Comparison of ENCODE assay signal across 16 cellular contexts in genomic region chr16:86059253-86060171, GRCh38.
A peak's percentile ranks its signal among the peaks of the same experiment; 100 is the strongest.
DNase-seq lines count a peak whose midpoint lies in the region; ATAC-seq and TF ChIP-seq lines count a peak whose summit lies in the region.
"Had no signal": no experiment of that assay in that cellular context is flagged by ENCODE, and none has a peak within 500 bp of the region (broad histone marks: within the 10 kb centered on the region; RNA-seq: fewer than 3 reads in every experiment).

No MANE protein-coding gene starts in this region.

- H3K27ac ChIP-seq in HEK293 (ENCODE audit: extremely low read depth, low read depth, low read length) = no peak overlapping the region
- H3K27ac ChIP-seq in esophagus (ENCODE audit: low read depth in 2 of 2, low read length in 1 of 2) = peak overlapping the region; percentile 6 to 55
- H3K27ac ChIP-seq in rectal smooth muscle tissue (ENCODE audit: low read depth, low read length) = peak overlapping the region; percentile 41
- H3K27ac ChIP-seq in mammary epithelial cell (ENCODE audit: insufficient read depth, low read depth, low read length) = no peak overlapping the region

- H4K20me1 ChIP-seq in mammary epithelial cell (ENCODE audit: insufficient read depth, low read length) = no peaks in the 10 kb centered on the region

- WGBS in esophagus, 2 donors = 45 to 57% methylated on average over 15 of the region's 15 CpGs
- 61% methylated on average over 6 of the region's 15 CpGs for WGBS in mammary epithelial cell (ENCODE audit: low coverage, missing lambda C conversion rate)

- no peak overlapping the region for H3K9ac ChIP-seq in rectal smooth muscle tissue (ENCODE audit: low read length)
- no peak overlapping the region for H3K9ac ChIP-seq in mammary epithelial cell (ENCODE audit: insufficient read depth, low read length)

- BruUV-seq in mammary epithelial cell (replicated peaks; lab: Mats Ljungman, UMichigan) = no TSS peak

- peak; percentile 74 for DNase-seq in left kidney (ENCODE audit: low read depth, low spot score)
- DNase-seq in mammary epithelial cell = no peak
- no peak for DNase-seq in AML-193 (lab: John Stamatoyannopoulos, UW)
- DNase-seq: activated CD4-positive, CD25-positive, alpha-beta regulatory T cell treated with anti-CD3 and anti-CD28 coated beads, Interleukin-2, amount 50 U/mL, for 72 hours; erythroblast; midbrain; NCI-H2081; NCI-H82; RPMI8226; stimulated activated CD4-positive, alpha-beta T cell treated with anti-CD3 and anti-CD28 coated beads, Interleukin-2, amount 100 ng/mL, for 24 hours had no signal

- TF ChIP-seq CTCF in HEK293 (tag by site-specific recombination; IDR thresholded peaks at IDR 0.05) = no peak
- TF ChIP-seq CTCF in mammary epithelial cell (conservative IDR thresholded peaks at IDR 0.05 in 1 of 2, IDR thresholded peaks at IDR 0.05 in 1 of 2; ENCODE audit: extremely low read depth in 1 of 2, insufficient read depth in 1 of 2, low read depth in 1 of 2, low read length in 2 of 2) = no peak

- in situ Hi-C loops in mammary epithelial cell (cut with MboI; ENCODE audit: low sequenced_read_pairs in 2 of 2) = no loop called here

- no peak overlapping the region for H2AFZ ChIP-seq in mammary epithelial cell (ENCODE audit: low read depth, low read length)

- no peak overlapping the region for H3K4me2 ChIP-seq in mammary epithelial cell (ENCODE audit: insufficient read depth, low read depth, low read length)

- intact Hi-C loops in mammary epithelial cell (cut with micrococcal nuclease) = no loop called here

- no peaks in the 10 kb centered on the region for H3K36me3 ChIP-seq in HEK293 (ENCODE audit: control insufficient read depth in 2 of 2, insufficient read depth in 1 of 2, low read length in 2 of 2)
- H3K36me3 ChIP-seq in esophagus (ENCODE audit: control insufficient read depth in 2 of 2, insufficient read depth in 2 of 2, low read length in 1 of 2) = no peaks in the 10 kb centered on the region
- no peaks in the 10 kb centered on the region for H3K36me3 ChIP-seq in rectal smooth muscle tissue (ENCODE audit: control insufficient read depth, insufficient read depth, low read length)
- no peaks in the 10 kb centered on the region for H3K36me3 ChIP-seq in mammary epithelial cell (ENCODE audit: insufficient read depth, low read length)

- ATAC-seq in HG03378 (IDR thresholded peaks at IDR 0.05; ENCODE audit: unreplicated experiment) (no peak), HG03280 (IDR thresholded peaks at IDR 0.05; ENCODE audit: unreplicated experiment) (no peak)

- CTCF ChIA-PET in HEK293 (lab: Yijun Ruan, JAX) = no interaction called here
- CTCF ChIA-PET in mammary epithelial cell (lab: Charles Lee; ENCODE audit: low non-redundant PET) = no interaction called here

- H3K27me3 ChIP-seq in esophagus (ENCODE audit: control insufficient read depth in 1 of 2, insufficient read depth in 2 of 2, low read length in 2 of 2) = no peaks in the 10 kb centered on the region
- no peaks in the 10 kb centered on the region for H3K27me3 ChIP-seq in rectal smooth muscle tissue (ENCODE audit: control insufficient read depth, insufficient read depth, low read length)
- H3K27me3 ChIP-seq in mammary epithelial cell (ENCODE audit: insufficient read depth, low read length) = no peaks in the 10 kb centered on the region

- H3K79me2 ChIP-seq in mammary epithelial cell (ENCODE audit: insufficient read depth, low read length) = no peaks in the 10 kb centered on the region

- POLR2A ChIA-PET in HEK293 (lab: Yijun Ruan, JAX) = no interaction called here

- no peaks in the 10 kb centered on the region for H3K9me3 ChIP-seq in HEK293 (ENCODE audit: control insufficient read depth, insufficient read depth, low read depth, low read length)
- no peaks in the 10 kb centered on the region for H3K9me3 ChIP-seq in esophagus (ENCODE audit: control insufficient read depth in 2 of 2, insufficient read depth in 1 of 2, low read depth in 1 of 2, low read length in 1 of 2)
- H3K9me3 ChIP-seq in mammary epithelial cell (replicated peaks; ENCODE audit: insufficient read depth, low read length) = no peaks in the 10 kb centered on the region

- H3K4me3 ChIP-seq in HEK293 (ENCODE audit: low read depth, low read length) (no peak overlapping the region), esophagus (ENCODE audit: low read depth in 1 of 2, low read length in 2 of 2) (no peak overlapping the region), rectal smooth muscle tissue (ENCODE audit: low read length) (no peak overlapping the region), mammary epithelial cell (replicated peaks in 1 of 3; ENCODE audit: insufficient read depth in 1 of 3, low read depth in 2 of 3, low read length in 3 of 3) (no peak overlapping the region)
- H3K4me3 ChIP-seq: coronary artery had no signal

- H3K4me1 ChIP-seq in HEK293 (ENCODE audit: control insufficient read depth, insufficient read depth, low read length) = no peaks in the 10 kb centered on the region
- peaks cover 3% of the 10 kb centered on the region in 2 donors for H3K4me1 ChIP-seq in esophagus (ENCODE audit: control insufficient read depth in 2 of 2, insufficient read depth in 2 of 2, low read length in 1 of 2)
- peaks cover 20% of the 10 kb centered on the region for H3K4me1 ChIP-seq in rectal smooth muscle tissue (ENCODE audit: control insufficient read depth, insufficient read depth, low read length)
- no peaks in the 10 kb centered on the region for H3K4me1 ChIP-seq in mammary epithelial cell (ENCODE audit: insufficient read depth, low read length)

- dilution Hi-C loops in mammary epithelial cell (cut with HindIII; ENCODE audit: low sequenced_read_pairs) = no loop called here

TF ChIP-seq in HEK293, 187 proteins besides CTCF, POLR2A, EP300 and RAD21:
- TF ChIP-seq EGR2 (tag by site-specific recombination; IDR thresholded peaks at IDR 0.05; ENCODE audit: low read depth) (peak; percentile 91), INSM2 (tag by site-specific recombination; IDR thresholded peaks at IDR 0.05) (no peak), GLIS1 (tag by site-specific recombination; IDR thresholded peaks at IDR 0.05) (0 out of 2 replicates have a peak, but pooled peaks have one; percentile 6), SETDB1 (IDR thresholded peaks at IDR 0.05; ENCODE audit: insufficient read length, low read length) (no peak), ZNF132 (tag by site-specific recombination; IDR thresholded peaks at IDR 0.05; ENCODE audit: borderline replicate concordance) (no peak), ZNF677 (tag by site-specific recombination; IDR thresholded peaks at IDR 0.05) (no peak), ZFHX2 (tag by site-specific recombination; conservative IDR thresholded peaks at IDR 0.05) (peak; percentile 92), ZNF214 (tag by site-specific recombination; IDR thresholded peaks at IDR 0.05; ENCODE audit: borderline replicate concordance) (peak; percentile 87)

Comparison
In these comparisons a context has a peak if more than half of its experiments do, and no peak if none do; other contexts are left out.
1. H3K27ac ChIP-seq: peak in esophagus (2 of 2) and rectal smooth muscle tissue (single experiment); none in HEK293 (single experiment) and mammary epithelial cell (single experiment).